In the genomic region with DNA sequence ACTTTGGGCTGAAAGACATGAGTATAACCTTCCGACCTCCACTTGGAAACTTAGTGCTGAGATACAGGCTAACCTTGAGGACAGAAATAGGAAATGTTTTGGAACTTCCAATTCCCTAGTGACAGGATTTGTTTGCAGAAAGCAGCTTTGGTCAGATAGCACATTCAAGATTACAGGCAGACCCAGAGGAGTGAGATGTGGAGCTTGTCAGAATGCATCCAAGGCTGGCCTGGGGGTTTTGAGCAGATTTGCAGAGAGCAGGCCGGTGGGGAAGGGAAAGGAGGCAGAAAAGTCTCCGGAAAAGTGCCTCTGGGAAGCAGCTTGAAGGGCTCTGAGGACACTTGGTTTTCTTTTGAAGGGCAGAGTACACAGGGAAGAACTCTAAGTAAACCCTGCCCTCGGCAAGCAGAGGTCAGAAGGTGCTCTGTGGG, we compare ENCODE assay signal across 13 cellular contexts.
DNase-seq lines count a peak whose midpoint lies in the region; ATAC-seq and TF ChIP-seq lines count a peak whose summit lies in the region.
"Had no signal": no experiment of that assay in that cellular context is flagged by ENCODE, and none has a peak within 500 bp of the region (broad histone marks: within the 10 kb centered on the region; RNA-seq: fewer than 3 reads in every experiment).

No MANE protein-coding gene starts in this region.

- no peak for TF ChIP-seq CTCF in OCI-LY1 (IDR thresholded peaks at IDR 0.05; ENCODE audit: low read length)
- TF ChIP-seq CTCF in gastroesophageal sphincter (IDR thresholded peaks at IDR 0.05): no peak
- no peak for TF ChIP-seq CTCF in upper lobe of right lung (IDR thresholded peaks at IDR 0.05)
- no peak for TF ChIP-seq CTCF in lower leg skin (IDR thresholded peaks at IDR 0.05)

- intact Hi-C loops in upper lobe of right lung (cut with DNase I) (no loop called here), lower leg skin (cut with DNase I; ENCODE audit: low total_unique reads) (no loop called here)

- H4K20me1 ChIP-seq in OCI-LY1 (ENCODE audit: insufficient read depth, low read length): no peaks in the 10 kb centered on the region

- H3K56ac ChIP-seq in mesendoderm (ENCODE audit: low read length): peak overlapping the region; percentile 65

- H3K4me2 ChIP-seq in OCI-LY1 (ENCODE audit: low read length) (peak overlapping the region; percentile 44), mesendoderm (ENCODE audit: low read length) (no peak overlapping the region)

- no peak for TF ChIP-seq POLR2A in gastroesophageal sphincter (IDR thresholded peaks at IDR 0.05)
- TF ChIP-seq POLR2A in lower leg skin (IDR thresholded peaks at IDR 0.05): no peak

- no peak overlapping the region for H4K8ac ChIP-seq in mesendoderm (ENCODE audit: low read depth, low read length)

- H3F3A ChIP-seq in OCI-LY1 (ENCODE audit: insufficient read depth, low read length): no peaks in the 10 kb centered on the region

- no peak overlapping the region for H2BK15ac ChIP-seq in mesendoderm (replicated peaks; ENCODE audit: low read depth)

- no peaks in the 10 kb centered on the region for H3K9me2 ChIP-seq in OCI-LY1 (ENCODE audit: low read depth, low read length)

- no peak for ATAC-seq in gastroesophageal sphincter
- ATAC-seq in upper lobe of right lung: peak; percentile 11
- no peak for ATAC-seq in HG02571 (IDR thresholded peaks at IDR 0.05; ENCODE audit: unreplicated experiment)
- ATAC-seq in HG02588 (IDR thresholded peaks at IDR 0.05; ENCODE audit: unreplicated experiment): no peak

- no peaks in the 10 kb centered on the region for H3K79me2 ChIP-seq in OCI-LY1 (ENCODE audit: insufficient read depth, low read length)
- H3K79me2 ChIP-seq in mesendoderm (ENCODE audit: control insufficient read depth, insufficient read depth, low read length): no peaks in the 10 kb centered on the region

- TF ChIP-seq EP300 in gastroesophageal sphincter (IDR thresholded peaks at IDR 0.05): no peak

- H4K5ac ChIP-seq in mesendoderm (ENCODE audit: low read length): no peak overlapping the region

- H3K27ac ChIP-seq in OCI-LY1 (ENCODE audit: low read depth, low read length, poor library complexity, severe bottlenecking) (peak overlapping the region; percentile 94), gastroesophageal sphincter (peak overlapping the region in 3 of 4 donors; percentile 65 to 75 (median 72)), mesendoderm (ENCODE audit: low read depth, low read length) (no peak overlapping the region), upper lobe of right lung (peak overlapping the region; percentile 63)
- H3K27ac ChIP-seq: GM23248, parathyroid adenoma, WERI-Rb-1 had no signal

- H3K4me3 ChIP-seq in OCI-LY1 (ENCODE audit: low read depth, low read length, poor library complexity, severe bottlenecking): no peak overlapping the region
- no peak overlapping the region for H3K4me3 ChIP-seq in gastroesophageal sphincter
- H3K4me3 ChIP-seq in mesendoderm (ENCODE audit: low read length): no peak overlapping the region
- no peak overlapping the region for H3K4me3 ChIP-seq in upper lobe of right lung
- no peak overlapping the region for H3K4me3 ChIP-seq in lower leg skin (ENCODE audit: low read depth, poor library complexity, severe bottlenecking)
- H3K4me3 ChIP-seq: GM23248 had no signal

- WGBS in gastroesophageal sphincter (ENCODE audit: low coverage in 1 of 2), 2 donors: 30 to 42% methylated on average over 4 of the region's 4 CpGs
- no CpG with 5 or more reads among the region's 4 CpGs for WGBS in mesendoderm (ENCODE audit: extremely low coverage, insufficient coverage, low lambda C conversion rate)
- WGBS in lower leg skin, 2 donors: 69 to 72% methylated on average over 4 of the region's 4 CpGs

- DNase-seq in mesendoderm (peak; percentile 38), upper lobe of right lung (no peak), lower leg skin (ENCODE audit: low spot score in 2 of 2) (no peak)
- DNase-seq: GM23248, NCI-H2081 treated with DMSO at 0.1 percent for 48 hours, NCI-H748 treated with DMSO at 0.1 percent for 48 hours, RPMI8226, WERI-Rb-1 had no signal

- no peak overlapping the region for H3K4ac ChIP-seq in mesendoderm (ENCODE audit: low read depth, low read length)

- H3K9ac ChIP-seq in OCI-LY1 (ENCODE audit: low read length) (peak overlapping the region; percentile 59), mesendoderm (ENCODE audit: low read length) (peak overlapping the region; percentile 12)
- H3K9ac ChIP-seq: GM23248, parathyroid adenoma had no signal

- no peak overlapping the region for H2AFZ ChIP-seq in OCI-LY1 (ENCODE audit: low read length)
- H2AFZ ChIP-seq: GM23248, parathyroid adenoma had no signal

- H3K27me3 ChIP-seq in OCI-LY1 (ENCODE audit: insufficient read depth, low read length) (no peaks in the 10 kb centered on the region), gastroesophageal sphincter (no peaks in the 10 kb centered on the region), mesendoderm (ENCODE audit: insufficient read depth, low read length, poor library complexity) (no peaks in the 10 kb centered on the region), upper lobe of right lung (no peaks in the 10 kb centered on the region)

- H3K36me3 ChIP-seq in OCI-LY1 (ENCODE audit: insufficient read depth, low read length) (no peaks in the 10 kb centered on the region), gastroesophageal sphincter (no peaks in the 10 kb centered on the region), mesendoderm (ENCODE audit: control insufficient read depth, insufficient read depth, low read length) (no peaks in the 10 kb centered on the region), upper lobe of right lung (no peaks in the 10 kb centered on the region)
- H3K36me3 ChIP-seq: WERI-Rb-1 had no signal

- peaks cover 2% of the 10 kb centered on the region for H3K79me1 ChIP-seq in mesendoderm (ENCODE audit: low read length)

- H3K18ac ChIP-seq in mesendoderm (ENCODE audit: low read length): peak overlapping the region; percentile 3

- H2BK120ac ChIP-seq in mesendoderm (ENCODE audit: low read depth, low read length): no peak overlapping the region

- H3K4me1 ChIP-seq in OCI-LY1 (ENCODE audit: insufficient read depth, low read length, severe bottlenecking) (peaks cover 80% of the 10 kb centered on the region), gastroesophageal sphincter (peaks cover 12 to 94% (median 28%) of the 10 kb centered on the region in 3 donors), mesendoderm (ENCODE audit: control insufficient read depth, low read depth, low read length) (peaks cover 17% of the 10 kb centered on the region), upper lobe of right lung (peaks cover 49% of the 10 kb centered on the region)

- H3K9me3 ChIP-seq in OCI-LY1 (ENCODE audit: low read length): no peaks in the 10 kb centered on the region
- H3K9me3 ChIP-seq in gastroesophageal sphincter: no peaks in the 10 kb centered on the region
- H3K9me3 ChIP-seq in upper lobe of right lung: no peaks in the 10 kb centered on the region

- H2BK5ac ChIP-seq in mesendoderm (ENCODE audit: low read length): no peak overlapping the region

- no peak overlapping the region for H2AK5ac ChIP-seq in mesendoderm (ENCODE audit: low read length)

- H3K23ac ChIP-seq in mesendoderm (ENCODE audit: low read length): no peak overlapping the region
